In the genomic region with DNA sequence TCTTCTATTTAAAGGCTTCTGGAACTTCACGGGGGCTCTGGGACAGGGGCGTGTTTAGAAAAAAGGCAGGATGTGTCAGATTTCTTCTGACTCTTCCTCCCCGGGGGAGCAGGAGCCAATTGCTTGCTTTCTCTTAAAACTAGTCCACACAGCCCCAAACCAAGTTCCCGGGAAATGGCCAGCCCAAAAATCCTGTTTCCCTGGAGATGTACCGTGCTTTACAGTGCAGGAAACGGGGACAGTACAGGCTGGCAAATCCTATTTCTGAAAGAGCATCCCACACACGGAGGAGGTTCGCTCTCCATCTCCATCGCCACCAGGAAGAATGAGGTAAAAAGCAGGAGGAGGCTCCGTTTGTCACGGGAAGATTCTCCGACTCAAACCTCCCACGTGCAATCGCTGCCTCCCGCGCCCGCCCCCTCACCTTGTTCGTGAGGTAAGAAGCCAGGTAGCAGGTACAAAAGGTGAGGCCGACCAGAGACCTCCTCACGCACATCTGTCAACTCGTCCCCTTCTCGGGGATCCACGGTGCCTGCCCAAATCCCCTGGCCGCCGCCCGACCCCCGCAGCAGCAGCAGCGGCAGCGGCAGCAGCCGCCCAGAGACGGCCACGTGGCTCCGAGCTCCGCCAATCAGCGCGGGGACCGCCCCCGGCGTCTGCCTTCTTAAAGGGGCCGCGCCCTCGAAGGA, we compare ENCODE assay signal across 8 cellular contexts. TPM values are rescaled to one million over a fixed set of nuclear protein-coding genes. Genes with fewer than 3 reads are reported as not detected.
A peak's percentile ranks its signal among the peaks of the same experiment; 100 is the strongest.
DNase-seq lines count a peak whose midpoint lies in the region; ATAC-seq, FAIRE-seq and TF ChIP-seq lines count a peak whose summit lies in the region.

No MANE protein-coding gene starts in this region.

- H3K9ac ChIP-seq in muscle layer of colon (ENCODE audit: low read length) = peak overlapping the region; percentile 47

- peak in 1 of 3 experiments; percentile 14 for TF ChIP-seq CTCF in esophagus muscularis mucosa (IDR thresholded peaks at IDR 0.05)

- peak overlapping the region; percentile 13 for H3K27ac Mint-ChIP-seq in activated T-cell treated with anti-CD3 and anti-CD28 coated beads, Interleukin-2, amount 50 U/mL, for 72 hours

- H3K36me3 Mint-ChIP-seq in activated T-cell treated with anti-CD3 and anti-CD28 coated beads, Interleukin-2, amount 50 U/mL, for 72 hours (ENCODE audit: insufficient read depth in 2 of 2) = no peaks in the 10 kb centered on the region

- H3K4me3 Mint-ChIP-seq in activated T-cell treated with anti-CD3 and anti-CD28 coated beads, Interleukin-2, amount 50 U/mL, for 72 hours = peak overlapping the region; percentile 87 to 92

- H3K27ac ChIP-seq in esophagus muscularis mucosa (replicated peaks in 1 of 4) = peak overlapping the region; percentile 56 to 64 (median 60)
- H3K27ac ChIP-seq in muscle layer of colon (ENCODE audit: low read depth, low read length) = peak overlapping the region; percentile 48

- H3K36me3 ChIP-seq in esophagus muscularis mucosa (no peaks in the 10 kb centered on the region), muscle layer of colon (ENCODE audit: insufficient read depth, low read length) (no peaks in the 10 kb centered on the region)

- TF ChIP-seq EP300 in esophagus muscularis mucosa (IDR thresholded peaks at IDR 0.05) = no peak

- H3K4me3 ChIP-seq in esophagus muscularis mucosa (peak overlapping the region; percentile 63 to 73 (median 72)), muscle layer of colon (ENCODE audit: low read depth in 1 of 2, low read length in 2 of 2) (peak overlapping the region; percentile 57 to 97)

- DNase-seq in DMS 273 (lab: John Stamatoyannopoulos, UW; ENCODE audit: unreplicated experiment) (peak; percentile 91), HTR-8/SVneo (ENCODE audit: insufficient read length, low spot score) (peak; percentile 53), OCI-M2 (lab: John Stamatoyannopoulos, UW; ENCODE audit: unreplicated experiment) (peak; percentile 24), esophagus muscularis mucosa (ENCODE audit: extremely low spot score) (peak; percentile 92)
- peak; percentile 86 to 88 for DNase-seq in activated T-cell treated with anti-CD3 and anti-CD28 coated beads, Interleukin-2, amount 50 U/mL, for 72 hours
- peak; percentile 51 to 57 for DNase-seq in stimulated activated CD8-positive, alpha-beta memory T cell treated with anti-CD3 and anti-CD28 coated beads, Interleukin-7, amount 100 ng/mL, for 1 hour (ENCODE audit: low read depth in 2 of 2)

- intact Hi-C loops in esophagus muscularis mucosa (cut with DNase I) = no loop called here

- under 1% methylated on average over 42 of the region's 42 CpGs for WGBS in esophagus muscularis mucosa

- H3K27me3 ChIP-seq in esophagus muscularis mucosa = no peaks in the 10 kb centered on the region
- no peaks in the 10 kb centered on the region for H3K27me3 ChIP-seq in muscle layer of colon (ENCODE audit: control insufficient read depth in 1 of 2, insufficient read depth in 2 of 2, low read length in 2 of 2)

- no peaks in the 10 kb centered on the region for H3K27me3 Mint-ChIP-seq in activated T-cell treated with anti-CD3 and anti-CD28 coated beads, Interleukin-2, amount 50 U/mL, for 72 hours (ENCODE audit: low read depth)

- FAIRE-seq in HTR-8/SVneo (lab: Jason Lieb, UNC) = no peak

- peaks cover 5 to 25% (median 20%) of the 10 kb centered on the region in 4 donors for H3K4me1 ChIP-seq in esophagus muscularis mucosa
- no peaks in the 10 kb centered on the region for H3K4me1 ChIP-seq in muscle layer of colon (ENCODE audit: insufficient read depth, low read length)

- H3K9me3 ChIP-seq in esophagus muscularis mucosa (no peaks in the 10 kb centered on the region), muscle layer of colon (ENCODE audit: low read length) (no peaks in the 10 kb centered on the region)

- ATAC-seq in GM21360 (IDR thresholded peaks at IDR 0.05; ENCODE audit: unreplicated experiment) = peak; percentile 95
- peak; percentile 99 for ATAC-seq in activated T-cell treated with anti-CD3 and anti-CD28 coated beads, Interleukin-2, amount 50 U/mL, for 72 hours (replicated peaks in 1 of 2)

- no peaks in the 10 kb centered on the region for H3K9me3 Mint-ChIP-seq in activated T-cell treated with anti-CD3 and anti-CD28 coated beads, Interleukin-2, amount 50 U/mL, for 72 hours

- peaks cover 26% of the 10 kb centered on the region for H3K4me1 Mint-ChIP-seq in activated T-cell treated with anti-CD3 and anti-CD28 coated beads, Interleukin-2, amount 50 U/mL, for 72 hours (ENCODE audit: low read depth)

- TF ChIP-seq POLR2A in esophagus muscularis mucosa (IDR thresholded peaks at IDR 0.05; ENCODE audit: low read depth) = no peak

RNA-seq across cellular contexts. Expression of a gene that starts 15.6 kb away (rescaled TPM):
- total RNA-seq in activated T-cell treated with anti-CD3 and anti-CD28 coated beads, Interleukin-2, amount 50 U/mL, for 72 hours = 10 to 100 TPM; 75.9 to 95.8 TPM
- 10 to 100 TPM; 38.7 to 52.2 (median 46.3) TPM for total RNA-seq in esophagus muscularis mucosa

Comparison
In these comparisons a context has a peak if more than half of its experiments do, and no peak if none do; other contexts are left out.
1. Peak in every context shown above with its lines: DNase-seq, ATAC-seq, H3K4me3 ChIP-seq and H3K27ac ChIP-seq.
2. DNase-seq: peak in every context shown above with its lines; median percentile 92 in esophagus muscularis mucosa; 91 in DMS 273; 87 in activated T-cell treated with anti-CD3 and anti-CD28 coated beads, Interleukin-2, amount 50 U/mL, for 72 hours; 54 in stimulated activated CD8-positive, alpha-beta memory T cell treated with anti-CD3 and anti-CD28 coated beads, Interleukin-7, amount 100 ng/mL, for 1 hour; 53 in HTR-8/SVneo; 24 in OCI-M2.